Comparison of ENCODE assay signal across 9 cellular contexts in genomic region chr17:1722022-1722421, GRCh38. TPM values are rescaled to one million over a fixed set of nuclear protein-coding genes. Genes with fewer than 3 reads are reported as not detected.
DNase-seq lines count a peak whose midpoint lies in the region; ATAC-seq and TF ChIP-seq lines count a peak whose summit lies in the region.
"Not testable (repeated sequence)": the region's sequence is repeated elsewhere in the genome, so short reads cannot be mapped to it uniquely, and the experiment has no call there.
"Had no signal": no experiment of that assay in that cellular context is flagged by ENCODE, and none has a peak within 500 bp of the region (broad histone marks: within the 10 kb centered on the region; RNA-seq: fewer than 3 reads in every experiment).

No MANE protein-coding gene starts in this region.

- not testable (repeated sequence) for TF ChIP-seq CTCF in AG09309 (IDR thresholded peaks at IDR 0.05; ENCODE audit: control insufficient read depth, insufficient read depth, low read depth, low read length, missing control alignments); SK-N-SH (IDR thresholded peaks at IDR 0.05); mammary epithelial cell (conservative IDR thresholded peaks at IDR 0.05 in 1 of 2, IDR thresholded peaks at IDR 0.05 in 1 of 2; ENCODE audit: extremely low read depth in 1 of 2, insufficient read depth in 1 of 2, low read depth in 1 of 2, low read length in 2 of 2); foreskin fibroblast (IDR thresholded peaks at IDR 0.05; ENCODE audit: low read depth, low read length)

- H3K27me3 Mint-ChIP-seq in naive B cell; stimulated activated memory B cell treated with anti-CD40 and anti-IgM and Interleukin-4, amounts not matched to agents 10 μg/mL and 1 μg/mL and 100 μg/mL, for 72 hours: not testable (repeated sequence)

- H3K4me3 ChIP-seq in AG09309 (ENCODE audit: control insufficient read depth, low read depth, low read length); SK-N-SH (ENCODE audit: low read depth in 2 of 2, low read length in 1 of 2); mammary epithelial cell (replicated peaks in 1 of 3; ENCODE audit: insufficient read depth in 1 of 3, low read depth in 2 of 3, low read length in 3 of 3); foreskin fibroblast (ENCODE audit: low read depth in 1 of 2, low read length in 2 of 2): not testable (repeated sequence)

- CTCF ChIA-PET in SK-N-SH (lab: Yijun Ruan, JAX) (interaction anchor here (0.6 to 8.4 kb wide), 16 partner anchors 13 to 456 kb away, joined by 3 to 112 read pairs (median 5); partner anchors contain the start of gene SERPINF1), mammary epithelial cell (lab: Charles Lee; ENCODE audit: low non-redundant PET) (interaction anchor here (1.4 kb wide), 1 partner anchor 62 kb away, joined by 10 read pairs; no protein-coding TSS in a partner anchor)

- H3K27ac Mint-ChIP-seq in naive B cell, result peak overlapping the region in 4 of 6 donors; percentile 94 to 97 (median 96)
- H3K27ac Mint-ChIP-seq in stimulated activated memory B cell treated with anti-CD40 and anti-IgM and Interleukin-4, amounts not matched to agents 10 μg/mL and 1 μg/mL and 100 μg/mL, for 72 hours, result peak overlapping the region; percentile 99

- in situ Hi-C loops in mammary epithelial cell (cut with MboI; ENCODE audit: low sequenced_read_pairs in 2 of 2), result loop anchor here (5.0 to 25.0 kb wide), 3 partner anchors 65 to 315 kb away; partner anchors contain the start of genes DPH1 (in 1 of the 2), OVCA2 (in 1 of the 2) and RTN4RL1 (in 1 of the 2)

- intact Hi-C loops in mammary epithelial cell (cut with micrococcal nuclease), result not testable (repeated sequence)

- not testable (repeated sequence) for ATAC-seq in naive B cell (ENCODE audit: low read depth in 2 of 2); stimulated activated memory B cell treated with anti-CD40 and anti-IgM and Interleukin-4, amounts not matched to agents 10 μg/mL and 1 μg/mL and 100 μg/mL, for 72 hours

- not testable (repeated sequence) for H4K20me1 ChIP-seq in SK-N-SH (ENCODE audit: insufficient read depth); mammary epithelial cell (ENCODE audit: insufficient read depth, low read length)

- DNase-seq in AG09309 (ENCODE audit: low read depth), result peak; percentile 74
- peak; percentile 59 for DNase-seq in GM03348 (ENCODE audit: low spot score)
- not testable (repeated sequence) for DNase-seq in SK-N-SH, naive B cell
- DNase-seq in mammary epithelial cell, result peak; percentile 45
- DNase-seq in foreskin fibroblast, result peak; percentile 82 to 86

- not testable (repeated sequence) for H3K36me3 Mint-ChIP-seq in naive B cell; stimulated activated memory B cell treated with anti-CD40 and anti-IgM and Interleukin-4, amounts not matched to agents 10 μg/mL and 1 μg/mL and 100 μg/mL, for 72 hours

- H3K79me2 ChIP-seq in SK-N-SH (ENCODE audit: insufficient read depth) (peaks cover 13% of the 10 kb centered on the region; the same call in 1 of the 2 replicates), mammary epithelial cell (ENCODE audit: insufficient read depth, low read length) (peaks cover 19% of the 10 kb centered on the region)

- not testable (repeated sequence) for BruUV-seq in mammary epithelial cell (replicated peaks; lab: Mats Ljungman, UMichigan)

- H2AFZ ChIP-seq in SK-N-SH (ENCODE audit: low read depth); mammary epithelial cell (ENCODE audit: low read depth, low read length): not testable (repeated sequence)

- H3K9me3 Mint-ChIP-seq in naive B cell; stimulated activated memory B cell treated with anti-CD40 and anti-IgM and Interleukin-4, amounts not matched to agents 10 μg/mL and 1 μg/mL and 100 μg/mL, for 72 hours: not testable (repeated sequence)

- POLR2A ChIA-PET in SK-N-SH (lab: Yijun Ruan, JAX), result interaction anchor here (0.7 to 1.6 kb wide), 2 partner anchors 107 to 110 kb away, joined by 3 to 6 read pairs; partner anchors contain the start of gene SMYD4

- H3K4me1 ChIP-seq in SK-N-SH (ENCODE audit: control insufficient read depth in 1 of 2, insufficient read depth in 2 of 2, low read depth in 1 of 2, low read length in 1 of 2) (peaks cover 6 to 21% of the 10 kb centered on the region in 2 experiments; a peak in 2 of 4 replicates), mammary epithelial cell (ENCODE audit: insufficient read depth, low read length) (peaks cover 50% of the 10 kb centered on the region)

- H3K36me3 ChIP-seq in KOPT-K1 (ENCODE audit: insufficient read depth, low read length); mammary epithelial cell (ENCODE audit: insufficient read depth, low read length): not testable (repeated sequence)
- H3K36me3 ChIP-seq in SK-N-SH (replicated peaks in 1 of 2; ENCODE audit: control insufficient read depth in 1 of 2, insufficient read depth in 2 of 2, low read length in 1 of 2), result peaks cover 0 to 11% of the 10 kb centered on the region in 2 experiments

- dilution Hi-C loops in mammary epithelial cell (cut with HindIII; ENCODE audit: low sequenced_read_pairs), result not testable (repeated sequence)

- H3K4me1 Mint-ChIP-seq in naive B cell, result peaks cover 27 to 48% (median 28%) of the 10 kb centered on the region in 3 donors
- peaks cover 64% of the 10 kb centered on the region for H3K4me1 Mint-ChIP-seq in stimulated activated memory B cell treated with anti-CD40 and anti-IgM and Interleukin-4, amounts not matched to agents 10 μg/mL and 1 μg/mL and 100 μg/mL, for 72 hours

- not testable (repeated sequence) for H3K9me3 ChIP-seq in KOPT-K1 (ENCODE audit: insufficient read depth, low read length, poor library complexity, severe bottlenecking); SK-N-SH; mammary epithelial cell (replicated peaks; ENCODE audit: insufficient read depth, low read length)

- H3F3A ChIP-seq in SK-N-SH (replicated peaks; ENCODE audit: insufficient read depth), result peaks cover 20% of the 10 kb centered on the region

- peak overlapping the region; percentile 66 for H3K27ac ChIP-seq in KOPT-K1 (ENCODE audit: low read depth, low read length, poor library complexity, severe bottlenecking)
- not testable (repeated sequence) for H3K27ac ChIP-seq in SK-N-SH (ENCODE audit: low read depth in 2 of 2, low read length in 1 of 2)
- peak overlapping the region; percentile 11 for H3K27ac ChIP-seq in mammary epithelial cell (ENCODE audit: insufficient read depth, low read depth, low read length)

- H3K27me3 ChIP-seq in SK-N-SH (ENCODE audit: insufficient read depth); mammary epithelial cell (ENCODE audit: insufficient read depth, low read length): not testable (repeated sequence)

- 98% methylated on average over 8 of the region's 8 CpGs for WGBS in SK-N-SH (ENCODE audit: low lambda C conversion rate)
- 98% methylated on average over 7 of the region's 8 CpGs for WGBS in mammary epithelial cell (ENCODE audit: low coverage, missing lambda C conversion rate)

- not testable (repeated sequence) for TF ChIP-seq RAD21 in SK-N-SH (IDR thresholded peaks at IDR 0.05; ENCODE audit: low read length)

- H3K4me2 ChIP-seq in SK-N-SH; mammary epithelial cell (ENCODE audit: insufficient read depth, low read depth, low read length): not testable (repeated sequence)

- H3K4me3 Mint-ChIP-seq in naive B cell, result peak overlapping the region in 1 of 8 donors; percentile 86
- H3K4me3 Mint-ChIP-seq in stimulated activated memory B cell treated with anti-CD40 and anti-IgM and Interleukin-4, amounts not matched to agents 10 μg/mL and 1 μg/mL and 100 μg/mL, for 72 hours, result not testable (repeated sequence)

- TF ChIP-seq EP300 in SK-N-SH (IDR thresholded peaks at IDR 0.05; ENCODE audit: borderline replicate concordance in 1 of 2, low read depth in 1 of 2, low read length in 1 of 2), result not testable (repeated sequence)

- H3K9me2 ChIP-seq in SK-N-SH, result not testable (repeated sequence)

- not testable (repeated sequence) for H3K9ac ChIP-seq in SK-N-SH; mammary epithelial cell (ENCODE audit: insufficient read depth, low read length)

RNA-seq across cellular contexts. Expression of gene WDR81, which starts 2.5 kb away (rescaled TPM):
- polyA plus RNA-seq in SK-N-SH (2012; rRNA removed), result 7.2 and 9.3 TPM in 2 replicates
- polyA plus RNA-seq in SK-N-SH (2012; cell fraction: cytosol; rRNA removed), result 2.4 and 4.3 TPM in 2 replicates
- polyA plus RNA-seq in SK-N-SH (2012; cell fraction: nucleus; rRNA removed), result 30.4 and 32.0 TPM in 2 replicates
- 10 to 100 TPM; 17.8 to 35.5 TPM for total RNA-seq in mammary epithelial cell
- polyA plus RNA-seq in mammary epithelial cell, result 10.2 TPM
- 8.5 TPM for polyA minus RNA-seq in mammary epithelial cell
- polyA plus RNA-seq in naive B cell (ENCODE audit: low read depth in 6 of 6), result 10 to 100 TPM in 3 of 6 donors, 1 to 10 TPM in 3; 2.1 to 19.1 (median 9.9) TPM

RNA-seq across cellular contexts. Expression of gene TLCD2, which starts 11.8 kb away (rescaled TPM):
- polyA plus RNA-seq in SK-N-SH (2012; rRNA removed) (1.3 and 1.9 TPM in 2 replicates), mammary epithelial cell (0.87 TPM), naive B cell (ENCODE audit: low read depth in 6 of 6) (not detected)
- 1.7 and 1.9 TPM in 2 replicates for polyA plus RNA-seq in SK-N-SH (2012; cell fraction: cytosol; rRNA removed)
- polyA plus RNA-seq in SK-N-SH (2012; cell fraction: nucleus; rRNA removed), result 1.4 and 2.0 TPM in 2 replicates
- 1 to 10 TPM; 2.2 to 5.7 TPM for total RNA-seq in mammary epithelial cell
- polyA minus RNA-seq in mammary epithelial cell, result 4.4 TPM

RNA-seq across cellular contexts. Expression of gene SERPINF2, which starts 20.6 kb away (rescaled TPM):
- polyA plus RNA-seq in SK-N-SH (2012; rRNA removed) (0.16 and 0.26 TPM in 2 replicates), mammary epithelial cell (10.1 TPM), naive B cell (ENCODE audit: low read depth in 6 of 6) (under 1 TPM in 3 of 6 donors, not detected in 3; 0.25 to 0.59 (median 0.40) TPM)
- 0.05 and 0.18 TPM in 2 replicates for polyA plus RNA-seq in SK-N-SH (2012; cell fraction: cytosol; rRNA removed)
- 1.0 and 1.5 TPM in 2 replicates for polyA plus RNA-seq in SK-N-SH (2012; cell fraction: nucleus; rRNA removed)
- total RNA-seq in mammary epithelial cell, result 1 to 10 TPM; 5.7 to 7.3 TPM
- polyA minus RNA-seq in mammary epithelial cell, result 3.7 TPM
- polyA plus RNA-seq: K562 had no signal

RNA-seq across cellular contexts. Expression of gene PRPF8, which starts 37.4 kb away (rescaled TPM):
- polyA plus RNA-seq in SK-N-SH (2012; rRNA removed), result 123 and 149 TPM in 2 replicates
- 54.5 and 84.1 TPM in 2 replicates for polyA plus RNA-seq in SK-N-SH (2012; cell fraction: cytosol; rRNA removed)
- 251 and 315 TPM in 2 replicates for polyA plus RNA-seq in SK-N-SH (2012; cell fraction: nucleus; rRNA removed)
- 100 to 1,000 TPM; 114 to 243 TPM for total RNA-seq in mammary epithelial cell
- 132 TPM for polyA plus RNA-seq in mammary epithelial cell
- 482 TPM for polyA minus RNA-seq in mammary epithelial cell
- polyA plus RNA-seq in naive B cell (ENCODE audit: low read depth in 6 of 6), result 100 to 1,000 TPM in 5 of 6 donors, 10 to 100 TPM in 1; 54.2 to 184 (median 139) TPM

RNA-seq across cellular contexts. Expression of gene SERPINF1, which starts 39.8 kb away (rescaled TPM):
- polyA plus RNA-seq in SK-N-SH (2012; rRNA removed) (380 and 392 TPM in 2 replicates), mammary epithelial cell (85.4 TPM), naive B cell (ENCODE audit: low read depth in 6 of 6) (10 to 100 TPM in 1 of 6 donors, 1 to 10 TPM in 5; 1.3 to 15.3 (median 5.4) TPM)
- 248 and 316 TPM in 2 replicates for polyA plus RNA-seq in SK-N-SH (2012; cell fraction: cytosol; rRNA removed)
- polyA plus RNA-seq in SK-N-SH (2012; cell fraction: nucleus; rRNA removed), result 275 and 299 TPM in 2 replicates
- total RNA-seq in mammary epithelial cell, result 10 to 100 TPM; 10.8 to 89.5 TPM
- 77.9 TPM for polyA minus RNA-seq in mammary epithelial cell
